1 cellular context compared by ENCODE assay signal in the genomic region with DNA sequence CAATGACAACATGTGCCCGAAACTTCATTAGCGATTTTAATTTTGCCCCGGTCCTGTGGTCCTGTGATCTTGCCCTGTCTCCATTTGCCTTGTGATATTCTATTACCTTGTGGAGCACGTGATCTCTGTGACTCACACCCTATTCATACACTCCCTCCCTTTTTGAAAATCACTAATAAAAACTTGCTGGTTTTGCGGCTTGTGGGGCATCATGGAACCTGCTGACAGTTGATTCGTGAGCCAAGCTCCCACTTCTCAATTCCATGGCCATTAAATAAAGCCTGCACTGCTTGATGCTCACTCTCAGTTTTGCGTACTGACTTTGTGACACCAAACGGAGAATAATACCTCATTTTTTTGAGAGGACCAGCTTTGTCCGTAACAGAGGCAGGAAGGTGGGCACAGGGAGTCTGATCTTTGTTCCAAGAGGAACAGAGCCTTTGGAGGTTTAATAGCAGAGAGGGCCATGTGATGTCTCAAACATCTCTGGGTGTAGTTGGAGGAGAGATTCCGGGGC.
TF ChIP-seq lines count a peak whose summit lies in the region.

No MANE protein-coding gene starts in this region.

TF ChIP-seq in K562, 482 proteins besides CTCF, POLR2A, EP300 and RAD21 (continued from another document and continues in another):
- TF ChIP-seq, protein P1, sequence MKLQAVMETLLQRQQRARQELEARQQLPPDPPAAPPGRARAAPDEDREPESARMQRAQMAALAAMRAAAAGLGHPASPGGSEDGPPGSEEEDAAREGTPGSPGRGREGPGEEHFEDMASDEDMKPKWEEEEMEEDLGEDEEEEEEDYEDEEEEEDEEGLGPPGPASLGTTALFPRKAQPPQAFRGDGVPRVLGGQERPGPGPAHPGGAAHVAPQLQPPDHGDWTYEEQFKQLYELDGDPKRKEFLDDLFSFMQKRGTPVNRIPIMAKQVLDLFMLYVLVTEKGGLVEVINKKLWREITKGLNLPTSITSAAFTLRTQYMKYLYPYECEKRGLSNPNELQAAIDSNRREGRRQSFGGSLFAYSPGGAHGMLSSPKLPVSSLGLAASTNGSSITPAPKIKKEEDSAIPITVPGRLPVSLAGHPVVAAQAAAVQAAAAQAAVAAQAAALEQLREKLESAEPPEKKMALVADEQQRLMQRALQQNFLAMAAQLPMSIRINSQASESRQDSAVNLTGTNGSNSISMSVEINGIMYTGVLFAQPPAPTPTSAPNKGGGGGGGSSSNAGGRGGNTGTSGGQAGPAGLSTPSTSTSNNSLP (IDR thresholded peaks at IDR 0.05; ENCODE audit: borderline replicate concordance, low read depth, low read length), result no peak
- TF ChIP-seq, protein P2, sequence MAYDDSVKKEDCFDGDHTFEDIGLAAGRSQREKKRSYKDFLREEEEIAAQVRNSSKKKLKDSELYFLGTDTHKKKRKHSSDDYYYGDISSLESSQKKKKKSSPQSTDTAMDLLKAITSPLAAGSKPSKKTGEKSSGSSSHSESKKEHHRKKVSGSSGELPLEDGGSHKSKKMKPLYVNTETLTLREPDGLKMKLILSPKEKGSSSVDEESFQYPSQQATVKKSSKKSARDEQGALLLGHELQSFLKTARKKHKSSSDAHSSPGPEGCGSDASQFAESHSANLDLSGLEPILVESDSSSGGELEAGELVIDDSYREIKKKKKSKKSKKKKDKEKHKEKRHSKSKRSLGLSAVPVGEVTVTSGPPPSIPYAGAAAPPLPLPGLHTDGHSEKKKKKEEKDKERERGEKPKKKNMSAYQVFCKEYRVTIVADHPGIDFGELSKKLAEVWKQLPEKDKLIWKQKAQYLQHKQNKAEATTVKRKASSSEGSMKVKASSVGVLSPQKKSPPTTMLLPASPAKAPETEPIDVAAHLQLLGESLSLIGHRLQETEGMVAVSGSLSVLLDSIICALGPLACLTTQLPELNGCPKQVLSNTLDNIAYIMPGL (CRISPR knock-in tag; IDR thresholded peaks at IDR 0.05), result no peak
- TF ChIP-seq, protein P3, sequence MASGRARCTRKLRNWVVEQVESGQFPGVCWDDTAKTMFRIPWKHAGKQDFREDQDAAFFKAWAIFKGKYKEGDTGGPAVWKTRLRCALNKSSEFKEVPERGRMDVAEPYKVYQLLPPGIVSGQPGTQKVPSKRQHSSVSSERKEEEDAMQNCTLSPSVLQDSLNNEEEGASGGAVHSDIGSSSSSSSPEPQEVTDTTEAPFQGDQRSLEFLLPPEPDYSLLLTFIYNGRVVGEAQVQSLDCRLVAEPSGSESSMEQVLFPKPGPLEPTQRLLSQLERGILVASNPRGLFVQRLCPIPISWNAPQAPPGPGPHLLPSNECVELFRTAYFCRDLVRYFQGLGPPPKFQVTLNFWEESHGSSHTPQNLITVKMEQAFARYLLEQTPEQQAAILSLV (tag; IDR thresholded peaks at IDR 0.05), result no peak
- TF ChIP-seq CHD1 (IDR thresholded peaks at IDR 0.05; ENCODE audit: low read length), result peak; percentile 0
- TF ChIP-seq, protein P4, sequence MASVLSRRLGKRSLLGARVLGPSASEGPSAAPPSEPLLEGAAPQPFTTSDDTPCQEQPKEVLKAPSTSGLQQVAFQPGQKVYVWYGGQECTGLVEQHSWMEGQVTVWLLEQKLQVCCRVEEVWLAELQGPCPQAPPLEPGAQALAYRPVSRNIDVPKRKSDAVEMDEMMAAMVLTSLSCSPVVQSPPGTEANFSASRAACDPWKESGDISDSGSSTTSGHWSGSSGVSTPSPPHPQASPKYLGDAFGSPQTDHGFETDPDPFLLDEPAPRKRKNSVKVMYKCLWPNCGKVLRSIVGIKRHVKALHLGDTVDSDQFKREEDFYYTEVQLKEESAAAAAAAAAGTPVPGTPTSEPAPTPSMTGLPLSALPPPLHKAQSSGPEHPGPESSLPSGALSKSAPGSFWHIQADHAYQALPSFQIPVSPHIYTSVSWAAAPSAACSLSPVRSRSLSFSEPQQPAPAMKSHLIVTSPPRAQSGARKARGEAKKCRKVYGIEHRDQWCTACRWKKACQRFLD (CRISPR knock-in tag; IDR thresholded peaks at IDR 0.05), result peak; percentile 71; the same call in 1 of the 2 replicates
- TF ChIP-seq, protein P5, sequence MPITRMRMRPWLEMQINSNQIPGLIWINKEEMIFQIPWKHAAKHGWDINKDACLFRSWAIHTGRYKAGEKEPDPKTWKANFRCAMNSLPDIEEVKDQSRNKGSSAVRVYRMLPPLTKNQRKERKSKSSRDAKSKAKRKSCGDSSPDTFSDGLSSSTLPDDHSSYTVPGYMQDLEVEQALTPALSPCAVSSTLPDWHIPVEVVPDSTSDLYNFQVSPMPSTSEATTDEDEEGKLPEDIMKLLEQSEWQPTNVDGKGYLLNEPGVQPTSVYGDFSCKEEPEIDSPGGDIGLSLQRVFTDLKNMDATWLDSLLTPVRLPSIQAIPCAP (CRISPR knock-in tag; IDR thresholded peaks at IDR 0.05; ENCODE audit: borderline replicate concordance), result no peak
- peak; percentile 67; the same call in 1 of the 2 replicates for TF ChIP-seq ZNF41 (CRISPR knock-in tag; conservative IDR thresholded peaks at IDR 0.05)
- peak; percentile 59; the same call in 1 of the 2 replicates for TF ChIP-seq NBN (IDR thresholded peaks at IDR 0.05; ENCODE audit: low read depth)
- TF ChIP-seq BMI1 (IDR thresholded peaks at IDR 0.05; ENCODE audit: low read length), result no peak
- TF ChIP-seq, protein P6, sequence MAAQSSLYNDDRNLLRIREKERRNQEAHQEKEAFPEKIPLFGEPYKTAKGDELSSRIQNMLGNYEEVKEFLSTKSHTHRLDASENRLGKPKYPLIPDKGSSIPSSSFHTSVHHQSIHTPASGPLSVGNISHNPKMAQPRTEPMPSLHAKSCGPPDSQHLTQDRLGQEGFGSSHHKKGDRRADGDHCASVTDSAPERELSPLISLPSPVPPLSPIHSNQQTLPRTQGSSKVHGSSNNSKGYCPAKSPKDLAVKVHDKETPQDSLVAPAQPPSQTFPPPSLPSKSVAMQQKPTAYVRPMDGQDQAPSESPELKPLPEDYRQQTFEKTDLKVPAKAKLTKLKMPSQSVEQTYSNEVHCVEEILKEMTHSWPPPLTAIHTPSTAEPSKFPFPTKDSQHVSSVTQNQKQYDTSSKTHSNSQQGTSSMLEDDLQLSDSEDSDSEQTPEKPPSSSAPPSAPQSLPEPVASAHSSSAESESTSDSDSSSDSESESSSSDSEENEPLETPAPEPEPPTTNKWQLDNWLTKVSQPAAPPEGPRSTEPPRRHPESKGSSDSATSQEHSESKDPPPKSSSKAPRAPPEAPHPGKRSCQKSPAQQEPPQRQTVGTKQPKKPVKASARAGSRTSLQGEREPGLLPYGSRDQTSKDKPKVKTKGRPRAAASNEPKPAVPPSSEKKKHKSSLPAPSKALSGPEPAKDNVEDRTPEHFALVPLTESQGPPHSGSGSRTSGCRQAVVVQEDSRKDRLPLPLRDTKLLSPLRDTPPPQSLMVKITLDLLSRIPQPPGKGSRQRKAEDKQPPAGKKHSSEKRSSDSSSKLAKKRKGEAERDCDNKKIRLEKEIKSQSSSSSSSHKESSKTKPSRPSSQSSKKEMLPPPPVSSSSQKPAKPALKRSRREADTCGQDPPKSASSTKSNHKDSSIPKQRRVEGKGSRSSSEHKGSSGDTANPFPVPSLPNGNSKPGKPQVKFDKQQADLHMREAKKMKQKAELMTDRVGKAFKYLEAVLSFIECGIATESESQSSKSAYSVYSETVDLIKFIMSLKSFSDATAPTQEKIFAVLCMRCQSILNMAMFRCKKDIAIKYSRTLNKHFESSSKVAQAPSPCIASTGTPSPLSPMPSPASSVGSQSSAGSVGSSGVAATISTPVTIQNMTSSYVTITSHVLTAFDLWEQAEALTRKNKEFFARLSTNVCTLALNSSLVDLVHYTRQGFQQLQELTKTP (IDR thresholded peaks at IDR 0.05; ENCODE audit: low read depth in 1 of 2, partially characterized antibody in 2 of 2), result peak; percentile 37 to 62
- TF ChIP-seq ATF1 (CRISPR knock-in tag; IDR thresholded peaks at IDR 0.05), result no peak
- TF ChIP-seq ATF1 (tag; IDR thresholded peaks at IDR 0.05), result peak; percentile 50
- no peak for TF ChIP-seq ZNF143 (CRISPR knock-in tag; IDR thresholded peaks at IDR 0.05)
- TF ChIP-seq ZNF699 (CRISPR knock-in tag; IDR thresholded peaks at IDR 0.05; ENCODE audit: insufficient replicate concordance), result no peak
- peak in 1 of 2 experiments; percentile 15; a peak in 1 of 4 replicates for TF ChIP-seq RCOR1 (IDR thresholded peaks at IDR 0.05; ENCODE audit: borderline replicate concordance in 1 of 2, low read depth in 2 of 2, low read length in 2 of 2)
- TF ChIP-seq ZNF311 (CRISPR knock-in tag; IDR thresholded peaks at IDR 0.05), result peak; percentile 82
- TF ChIP-seq MYC (IDR thresholded peaks at IDR 0.05; ENCODE audit: low read depth, low read length), result 0 out of 2 replicates have a peak, but pooled peaks have one; percentile 29
- peak; percentile 83; the same call in 1 of the 2 replicates for TF ChIP-seq MYC (CRISPR knock-in tag; IDR thresholded peaks at IDR 0.05; ENCODE audit: borderline replicate concordance, low read depth)
- no peak for TF ChIP-seq KAT7 (CRISPR knock-in tag; IDR thresholded peaks at IDR 0.05; ENCODE audit: borderline replicate concordance)
- TF ChIP-seq, protein P7, sequence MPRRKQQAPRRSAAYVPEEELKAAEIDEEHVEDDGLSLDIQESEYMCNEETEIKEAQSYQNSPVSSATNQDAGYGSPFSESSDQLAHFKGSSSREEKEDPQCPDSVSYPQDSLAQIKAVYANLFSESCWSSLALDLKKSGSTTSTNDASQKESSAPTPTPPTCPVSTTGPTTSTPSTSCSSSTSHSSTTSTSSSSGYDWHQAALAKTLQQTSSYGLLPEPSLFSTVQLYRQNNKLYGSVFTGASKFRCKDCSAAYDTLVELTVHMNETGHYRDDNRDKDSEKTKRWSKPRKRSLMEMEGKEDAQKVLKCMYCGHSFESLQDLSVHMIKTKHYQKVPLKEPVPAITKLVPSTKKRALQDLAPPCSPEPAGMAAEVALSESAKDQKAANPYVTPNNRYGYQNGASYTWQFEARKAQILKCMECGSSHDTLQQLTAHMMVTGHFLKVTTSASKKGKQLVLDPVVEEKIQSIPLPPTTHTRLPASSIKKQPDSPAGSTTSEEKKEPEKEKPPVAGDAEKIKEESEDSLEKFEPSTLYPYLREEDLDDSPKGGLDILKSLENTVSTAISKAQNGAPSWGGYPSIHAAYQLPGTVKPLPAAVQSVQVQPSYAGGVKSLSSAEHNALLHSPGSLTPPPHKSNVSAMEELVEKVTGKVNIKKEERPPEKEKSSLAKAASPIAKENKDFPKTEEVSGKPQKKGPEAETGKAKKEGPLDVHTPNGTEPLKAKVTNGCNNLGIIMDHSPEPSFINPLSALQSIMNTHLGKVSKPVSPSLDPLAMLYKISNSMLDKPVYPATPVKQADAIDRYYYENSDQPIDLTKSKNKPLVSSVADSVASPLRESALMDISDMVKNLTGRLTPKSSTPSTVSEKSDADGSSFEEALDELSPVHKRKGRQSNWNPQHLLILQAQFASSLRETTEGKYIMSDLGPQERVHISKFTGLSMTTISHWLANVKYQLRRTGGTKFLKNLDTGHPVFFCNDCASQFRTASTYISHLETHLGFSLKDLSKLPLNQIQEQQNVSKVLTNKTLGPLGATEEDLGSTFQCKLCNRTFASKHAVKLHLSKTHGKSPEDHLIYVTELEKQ (CRISPR knock-in tag; IDR thresholded peaks at IDR 0.05), result peak; percentile 57; the same call in 1 of the 2 replicates
- TF ChIP-seq SP2 (IDR thresholded peaks at IDR 0.05; ENCODE audit: extremely low read depth, low read depth, low read length, poor library complexity, severe bottlenecking), result no peak
- TF ChIP-seq E2F3 (CRISPR knock-in tag; IDR thresholded peaks at IDR 0.05), result 0 out of 2 replicates have a peak, but pooled peaks have one; percentile 41
- peak; percentile 49; the same call in 1 of the 2 replicates for TF ChIP-seq TAF7 (tag; IDR thresholded peaks at IDR 0.05)
- TF ChIP-seq TCFL5 (CRISPR knock-in tag; conservative IDR thresholded peaks at IDR 0.05), result peak; percentile 20; the same call in 1 of the 2 replicates
- TF ChIP-seq CREBBP (IDR thresholded peaks at IDR 0.05; ENCODE audit: low read depth, low read length), result no peak
- TF ChIP-seq, protein P8, sequence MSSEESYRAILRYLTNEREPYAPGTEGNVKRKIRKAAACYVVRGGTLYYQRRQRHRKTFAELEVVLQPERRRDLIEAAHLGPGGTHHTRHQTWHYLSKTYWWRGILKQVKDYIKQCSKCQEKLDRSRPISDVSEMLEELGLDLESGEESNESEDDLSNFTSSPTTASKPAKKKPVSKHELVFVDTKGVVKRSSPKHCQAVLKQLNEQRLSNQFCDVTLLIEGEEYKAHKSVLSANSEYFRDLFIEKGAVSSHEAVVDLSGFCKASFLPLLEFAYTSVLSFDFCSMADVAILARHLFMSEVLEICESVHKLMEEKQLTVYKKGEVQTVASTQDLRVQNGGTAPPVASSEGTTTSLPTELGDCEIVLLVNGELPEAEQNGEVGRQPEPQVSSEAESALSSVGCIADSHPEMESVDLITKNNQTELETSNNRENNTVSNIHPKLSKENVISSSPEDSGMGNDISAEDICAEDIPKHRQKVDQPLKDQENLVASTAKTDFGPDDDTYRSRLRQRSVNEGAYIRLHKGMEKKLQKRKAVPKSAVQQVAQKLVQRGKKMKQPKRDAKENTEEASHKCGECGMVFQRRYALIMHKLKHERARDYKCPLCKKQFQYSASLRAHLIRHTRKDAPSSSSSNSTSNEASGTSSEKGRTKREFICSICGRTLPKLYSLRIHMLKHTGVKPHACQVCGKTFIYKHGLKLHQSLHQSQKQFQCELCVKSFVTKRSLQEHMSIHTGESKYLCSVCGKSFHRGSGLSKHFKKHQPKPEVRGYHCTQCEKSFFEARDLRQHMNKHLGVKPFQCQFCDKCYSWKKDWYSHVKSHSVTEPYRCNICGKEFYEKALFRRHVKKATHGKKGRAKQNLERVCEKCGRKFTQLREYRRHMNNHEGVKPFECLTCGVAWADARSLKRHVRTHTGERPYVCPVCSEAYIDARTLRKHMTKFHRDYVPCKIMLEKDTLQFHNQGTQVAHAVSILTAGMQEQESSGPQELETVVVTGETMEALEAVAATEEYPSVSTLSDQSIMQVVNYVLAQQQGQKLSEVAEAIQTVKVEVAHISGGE (CRISPR knock-in tag; IDR thresholded peaks at IDR 0.05), result peak in 1 of 3 experiments; percentile 35; a peak in 1 of 6 replicates
- no peak for TF ChIP-seq ETS2 (tag; IDR thresholded peaks at IDR 0.05; ENCODE audit: borderline replicate concordance, poor library complexity, severe bottlenecking)
- TF ChIP-seq ZNF384 (IDR thresholded peaks at IDR 0.05; ENCODE audit: low read depth, low read length), result 0 out of 2 replicates have a peak, but pooled peaks have one; percentile 13
- TF ChIP-seq SMAD3 (CRISPR knock-in tag; conservative IDR thresholded peaks at IDR 0.05), result peak; percentile 82
- TF ChIP-seq CXXC5 (CRISPR knock-in tag; IDR thresholded peaks at IDR 0.05), result peak; percentile 63
- TF ChIP-seq, protein P9, sequence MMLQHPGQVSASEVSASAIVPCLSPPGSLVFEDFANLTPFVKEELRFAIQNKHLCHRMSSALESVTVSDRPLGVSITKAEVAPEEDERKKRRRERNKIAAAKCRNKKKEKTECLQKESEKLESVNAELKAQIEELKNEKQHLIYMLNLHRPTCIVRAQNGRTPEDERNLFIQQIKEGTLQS (IDR thresholded peaks at IDR 0.05), result peak; percentile 80
- TF ChIP-seq, protein P9 (CRISPR knock-in tag; conservative IDR thresholded peaks at IDR 0.05), result peak; percentile 58; the same call in 1 of the 2 replicates
- 0 out of 2 replicates have a peak, but pooled peaks have one; percentile 22 for TF ChIP-seq PHTF2 (CRISPR knock-in tag; IDR thresholded peaks at IDR 0.05)
- TF ChIP-seq FOXP1 (CRISPR knock-in tag; IDR thresholded peaks at IDR 0.05), result no peak
- TF ChIP-seq FOXJ2 (tag; IDR thresholded peaks at IDR 0.05), result peak; percentile 73; the same call in 1 of the 2 replicates
- TF ChIP-seq ZNF586 (CRISPR knock-in tag; conservative IDR thresholded peaks at IDR 0.05), result no peak
